Comparison of ENCODE assay signal across 22 cellular contexts in genomic region chr4:53937918-53938317, GRCh38.
A peak's percentile ranks its signal among the peaks of the same experiment; 100 is the strongest.
DNase-seq lines count a peak whose midpoint lies in the region; TF ChIP-seq lines count a peak whose summit lies in the region.
"Had no signal": no experiment of that assay in that cellular context is flagged by ENCODE, and none has a peak within 500 bp of the region (broad histone marks: within the 10 kb centered on the region; RNA-seq: fewer than 3 reads in every experiment).

No MANE protein-coding gene starts in this region.

- H3K4me3 ChIP-seq in endodermal cell (ENCODE audit: low read length) (no peak overlapping the region), osteoblast (ENCODE audit: insufficient read depth, low read length) (peak overlapping the region; percentile 15), esophagus squamous epithelium (no peak overlapping the region)
- H3K4me3 ChIP-seq: ascending aorta; BLaER1 treated with 17β-estradiol and CSF1 and Interleukin-3, amounts not matched to agents 10 nM and 100 nM; PC-9; upper lobe of left lung had no signal

- no peak overlapping the region for H3K4me3 Mint-ChIP-seq in endodermal cell
- H3K4me3 Mint-ChIP-seq: immature natural killer cell; stimulated activated memory B cell treated with anti-CD40 and anti-IgM and Interleukin-4, amounts not matched to agents 10 μg/mL and 1 μg/mL and 100 μg/mL, for 72 hours had no signal

- H3K27me3 Mint-ChIP-seq in endodermal cell (ENCODE audit: insufficient read depth): peaks cover 7% of the 10 kb centered on the region

- no peaks in the 10 kb centered on the region for H3K79me2 ChIP-seq in osteoblast (ENCODE audit: insufficient read depth, low read length)

- peaks cover 25% of the 10 kb centered on the region for H3K9me3 Mint-ChIP-seq in endodermal cell

- DNase-seq in Daoy (ENCODE audit: low read depth) (peak; percentile 77), RPMI7951 (ENCODE audit: low read depth) (peak; percentile 61), endodermal cell (peak; percentile 75), osteoblast (ENCODE audit: insufficient read length, low spot score, missing footprints) (no peak), esophagus squamous epithelium (lab: John Stamatoyannopoulos, UW) (no peak), NCI-H2171 (lab: John Stamatoyannopoulos, UW) (no peak), iPS-NIHi7 (ENCODE audit: extremely low spot score) (no peak)
- DNase-seq in activated CD4-positive, alpha-beta T cell treated with anti-CD3 and anti-CD28 coated beads for 1 hour: no peak
- DNase-seq: activated CD8-positive, alpha-beta memory T cell treated with anti-CD3 and anti-CD28 coated beads for 24 hours; activated effector memory CD4-positive, alpha-beta T cell treated with Interleukin-2 at 50 U/mL for 16 hours; effector CD8-positive, alpha-beta T cell; H7; immature natural killer cell; NCI-H1694 treated with DMSO at 0.1 percent for 48 hours; NCI-H524 treated with DMSO at 0.1 percent for 48 hours; nucleus accumbens; PC-9; upper lobe of left lung had no signal

- no peaks in the 10 kb centered on the region for H3K27me3 ChIP-seq in endodermal cell (ENCODE audit: control insufficient read depth, insufficient read depth, low read length, poor library complexity, severe bottlenecking)
- H3K27me3 ChIP-seq in osteoblast (ENCODE audit: insufficient read depth, low read length): no peaks in the 10 kb centered on the region
- peaks cover 0 to 5% (median 0%) of the 10 kb centered on the region in 4 donors for H3K27me3 ChIP-seq in esophagus squamous epithelium
- H3K27me3 ChIP-seq: ascending aorta; BLaER1 treated with 17β-estradiol and CSF1 and Interleukin-3, amounts not matched to agents 10 nM and 100 nM; upper lobe of left lung had no signal

- H3K4me1 ChIP-seq in endodermal cell (ENCODE audit: control insufficient read depth, insufficient read depth, low read length) (no peaks in the 10 kb centered on the region), osteoblast (ENCODE audit: insufficient read depth, low read length) (peaks cover 45% of the 10 kb centered on the region), esophagus squamous epithelium (peaks cover 0 to 20% (median 12%) of the 10 kb centered on the region in 3 donors)
- H3K4me1 ChIP-seq: BLaER1 treated with 17β-estradiol and CSF1 and Interleukin-3, amounts not matched to agents 10 nM and 100 nM; upper lobe of left lung had no signal

- TF ChIP-seq CTCF in endodermal cell (conservative IDR thresholded peaks at IDR 0.05) (no peak), osteoblast (IDR thresholded peaks at IDR 0.05; ENCODE audit: extremely low read depth, low read depth, low read length) (no peak), esophagus squamous epithelium (IDR thresholded peaks at IDR 0.05) (no peak)

- intact Hi-C loops in esophagus squamous epithelium (cut with DNase I): no loop called here

- TF ChIP-seq POLR2A in esophagus squamous epithelium (IDR thresholded peaks at IDR 0.05): no peak

- no peaks in the 10 kb centered on the region for H3K36me3 ChIP-seq in endodermal cell (ENCODE audit: control insufficient read depth, insufficient read depth, low read length)
- no peaks in the 10 kb centered on the region for H3K36me3 ChIP-seq in osteoblast (ENCODE audit: insufficient read depth, low read length)
- no peaks in the 10 kb centered on the region for H3K36me3 ChIP-seq in esophagus squamous epithelium
- H3K36me3 ChIP-seq: ascending aorta; BLaER1 treated with 17β-estradiol and CSF1 and Interleukin-3, amounts not matched to agents 10 nM and 100 nM; upper lobe of left lung had no signal

- H3K9ac ChIP-seq in endodermal cell (ENCODE audit: extremely low read depth, low read length, poor library complexity, severe bottlenecking): no peak overlapping the region
- H3K9ac ChIP-seq: BLaER1 treated with 17β-estradiol and CSF1 and Interleukin-3, amounts not matched to agents 10 nM and 100 nM had no signal

- H3K4me1 Mint-ChIP-seq in endodermal cell: peaks cover 3% of the 10 kb centered on the region
- H3K4me1 Mint-ChIP-seq: immature natural killer cell; stimulated activated memory B cell treated with anti-CD40 and anti-IgM and Interleukin-4, amounts not matched to agents 10 μg/mL and 1 μg/mL and 100 μg/mL, for 72 hours had no signal

- no peak overlapping the region for H3K27ac Mint-ChIP-seq in endodermal cell
- H3K27ac Mint-ChIP-seq: immature natural killer cell; stimulated activated memory B cell treated with anti-CD40 and anti-IgM and Interleukin-4, amounts not matched to agents 10 μg/mL and 1 μg/mL and 100 μg/mL, for 72 hours had no signal

- H3K27ac ChIP-seq in endodermal cell (ENCODE audit: low read depth, low read length) (no peak overlapping the region), osteoblast (ENCODE audit: low read depth, low read length) (peak overlapping the region; percentile 81), esophagus squamous epithelium (no peak overlapping the region)
- H3K27ac ChIP-seq: ascending aorta; BLaER1 treated with 17β-estradiol and CSF1 and Interleukin-3, amounts not matched to agents 10 nM and 100 nM; PC-9; upper lobe of left lung; VCaP had no signal

- no peak overlapping the region for H2AFZ ChIP-seq in osteoblast (ENCODE audit: low read length)
- H2AFZ ChIP-seq: PC-9 had no signal

- 54 to 58% methylated on average over 4 to 7 of the region's 7 CpGs for WGBS in endodermal cell (ENCODE audit: insufficient coverage in 1 of 2, insufficient read length in 1 of 2), 2 experiments
- 71 to 85% methylated on average over 7 of the region's 7 CpGs for WGBS in esophagus squamous epithelium, 2 donors

- H4K20me1 ChIP-seq in osteoblast (ENCODE audit: insufficient read depth, low read length): no peaks in the 10 kb centered on the region
- H4K20me1 ChIP-seq: BLaER1 treated with 17β-estradiol and CSF1 and Interleukin-3, amounts not matched to agents 10 nM and 100 nM had no signal

- peak overlapping the region; percentile 69 for H3K4me2 ChIP-seq in osteoblast (ENCODE audit: insufficient read depth, low read length)
- H3K4me2 ChIP-seq: BLaER1 treated with 17β-estradiol and CSF1 and Interleukin-3, amounts not matched to agents 10 nM and 100 nM; PC-9 had no signal

- no peaks in the 10 kb centered on the region for H3K36me3 Mint-ChIP-seq in endodermal cell (ENCODE audit: low read depth)
- H3K36me3 Mint-ChIP-seq: stimulated activated memory B cell treated with anti-CD40 and anti-IgM and Interleukin-4, amounts not matched to agents 10 μg/mL and 1 μg/mL and 100 μg/mL, for 72 hours had no signal

- H3K9me3 ChIP-seq in endodermal cell (ENCODE audit: control insufficient read depth, low read length): peaks cover 5% of the 10 kb centered on the region
- no peaks in the 10 kb centered on the region for H3K9me3 ChIP-seq in osteoblast (ENCODE audit: low read depth, low read length)
- peaks cover 0 to 13% (median 0%) of the 10 kb centered on the region in 3 donors for H3K9me3 ChIP-seq in esophagus squamous epithelium

Comparison
In these comparisons a context has a peak if more than half of its experiments do, and no peak if none do; other contexts are left out.
1. DNase-seq: peak in Daoy (single experiment), RPMI7951 (single experiment) and endodermal cell (single experiment); none in osteoblast (single experiment), esophagus squamous epithelium (single experiment), activated CD4-positive, alpha-beta T cell treated with anti-CD3 and anti-CD28 coated beads for 1 hour (single experiment), NCI-H2171 (single experiment) and iPS-NIHi7 (single experiment).